29 cellular contexts compared by ENCODE assay signal in genomic region chr3:33908209-33908851, GRCh38.
"Had no signal": no experiment of that assay in that cellular context is flagged by ENCODE, and none has a peak within 500 bp of the region (broad histone marks: within the 10 kb centered on the region; RNA-seq: fewer than 3 reads in every experiment).

No MANE protein-coding gene starts in this region.

- DNase-seq: activated CD4-positive, alpha-beta memory T cell treated with anti-CD3 and anti-CD28 coated beads, Interleukin-2, amount 10 ng/mL, durations not matched to agents 7 days and 5 days; activated CD4-positive, alpha-beta T cell treated with anti-CD3 and anti-CD28 coated beads for 1 hour; activated CD4-positive, alpha-beta T cell treated with anti-CD3 and anti-CD28 coated beads for 48 hours; activated CD4-positive, CD25-positive, alpha-beta regulatory T cell; activated CD8-positive, alpha-beta memory T cell treated with anti-CD3 and anti-CD28 coated beads for 24 hours; activated CD8-positive, alpha-beta memory T cell treated with anti-CD3 and anti-CD28 coated beads, Interleukin-2, amount 10 ng/mL, durations not matched to agents 7 days and 5 days; activated CD8-positive, alpha-beta memory T cell treated with anti-CD3 and anti-CD28 coated beads, Interleukin-2, amount 50 U/mL, for 48 hours; activated effector memory CD4-positive, alpha-beta T cell treated with anti-CD3 and anti-CD28 coated beads, Interleukin-2, amount 50 U/mL, for 16 hours; activated naive CD4-positive, alpha-beta T cell; activated naive CD4-positive, alpha-beta T cell treated with anti-CD3 and anti-CD28 coated beads, Interleukin-2, amount 50 U/mL, for 16 hours; activated naive CD8-positive, alpha-beta T cell treated with anti-CD3 and anti-CD28 coated beads for 36 hours; activated T-cell treated with anti-CD3 and anti-CD28 coated beads, Interleukin-2, amount 50 U/mL, for 48 hours; body of pancreas; Kasumi-1; KG1; MG63; MV-4-11; NCI-H1092; NCI-H1436 treated with DMSO at 0.1 percent for 48 hours; NCI-H1694 treated with DMSO at 0.1 percent for 48 hours; NCI-H2029; NCI-H345; NCI-H524 treated with DMSO at 0.1 percent for 48 hours; SIG-M5; SW 1271; T1000; WERI-Rb-1 had no signal

- H3K4me3 ChIP-seq: body of pancreas, MG63 had no signal

- H3K4me1 ChIP-seq: body of pancreas had no signal

- H3K9me3 ChIP-seq: body of pancreas, MG63 had no signal

- H3K27me3 ChIP-seq: body of pancreas, MG63 had no signal

- H3K36me3 ChIP-seq: MG63, WERI-Rb-1 had no signal

- ATAC-seq: activated CD8-positive, alpha-beta memory T cell treated with anti-CD3 and anti-CD28 coated beads, Interleukin-2, amount 10 ng/mL, durations not matched to agents 7 days and 5 days; body of pancreas; Panc1; SK-N-SH treated with all-trans-retinoic acid at 6 μM for 48 hours had no signal

- H3K27ac ChIP-seq: body of pancreas, WERI-Rb-1 had no signal
